Comparison of ENCODE assay signal across 2 cellular contexts in the genomic region with DNA sequence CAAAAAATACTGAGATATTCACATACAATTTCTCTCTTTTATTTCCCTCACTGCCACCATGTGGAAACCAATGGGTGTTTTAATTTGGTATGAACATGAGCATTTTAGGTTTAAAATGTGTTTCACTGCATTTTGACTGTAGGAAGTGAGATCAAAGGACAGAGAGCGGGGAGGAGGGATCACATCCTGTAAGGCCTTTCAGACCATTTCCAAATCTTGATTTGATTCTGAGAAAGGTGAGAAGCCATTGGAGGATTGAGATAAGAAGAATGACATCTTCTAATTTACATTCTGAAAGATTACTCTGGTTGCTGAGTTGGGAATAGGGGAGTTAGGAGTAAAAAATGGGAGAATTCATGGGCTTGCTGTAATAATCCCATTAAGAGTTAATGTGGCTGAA.
TF ChIP-seq lines count a peak whose summit lies in the region.

No MANE protein-coding gene starts in this region.

TF ChIP-seq in GM12891, 5 proteins besides CTCF, POLR2A, EP300 and RAD21:
- TF ChIP-seq TAF1 (IDR thresholded peaks at IDR 0.05; ENCODE audit: low read depth, low read length) = no peak
- TF ChIP-seq POU2F2 (IDR thresholded peaks at IDR 0.05; ENCODE audit: low read depth, low read length) = no peak
- no peak for TF ChIP-seq POLR2AphosphoS5 (IDR thresholded peaks at IDR 0.05; ENCODE audit: low read depth, low read length)
- no peak for TF ChIP-seq PAX5 (IDR thresholded peaks at IDR 0.05; ENCODE audit: insufficient read depth, low read length, severe bottlenecking)
- TF ChIP-seq SPI1 (IDR thresholded peaks at IDR 0.05; ENCODE audit: low read depth, low read length) = 0 out of 2 replicates have a peak, but pooled peaks have one; percentile 8

TF ChIP-seq in GM12878, 131 proteins besides CTCF, POLR2A, EP300 and RAD21:
- no peak for TF ChIP-seq STAT3 (IDR thresholded peaks at IDR 0.05; ENCODE audit: low read depth, low read length)
- TF ChIP-seq NRF1 (conservative IDR thresholded peaks at IDR 0.05; ENCODE audit: low read depth, low read length) = no peak
- peak; percentile 26; the same call in 1 of the 2 replicates for TF ChIP-seq TCF7 (IDR thresholded peaks at IDR 0.05; ENCODE audit: borderline replicate concordance)
- no peak for TF ChIP-seq WRNIP1 (IDR thresholded peaks at IDR 0.05; ENCODE audit: borderline replicate concordance, low read depth, low read length)
- no peak for TF ChIP-seq HCFC1 (IDR thresholded peaks at IDR 0.05; ENCODE audit: low read length)
- no peak for TF ChIP-seq TCF3 (IDR thresholded peaks at IDR 0.05; ENCODE audit: borderline replicate concordance, insufficient read depth, low read depth, low read length)
- TF ChIP-seq SMC3 (IDR thresholded peaks at IDR 0.05; ENCODE audit: borderline replicate concordance, low read length) = no peak
TF ChIP-seq in GM12878: peak in this region for 1.
